In genomic region chr20:21397341-21398108, GRCh38 we compare ENCODE assay signal across 1 cellular context.
TF ChIP-seq lines count a peak whose summit lies in the region.

TSS of gene NKX2-4 (minus strand) at chr20:21397526. CDS start at chr20:21397399, 127 bp downstream.

TF ChIP-seq in HEK293, 187 proteins besides CTCF, POLR2A, EP300 and RAD21 (continued from another document and continues in another):
- 0 out of 2 replicates have a peak, but pooled peaks have one; percentile 37 for TF ChIP-seq ZBTB10 (tag by site-specific recombination; IDR thresholded peaks at IDR 0.05)
- TF ChIP-seq ZNF48 (tag by site-specific recombination; IDR thresholded peaks at IDR 0.05), result no peak
- TF ChIP-seq ZNF354C (tag by site-specific recombination; IDR thresholded peaks at IDR 0.05; ENCODE audit: borderline replicate concordance, low read depth), result no peak
- TF ChIP-seq ZNF777 (tag by site-specific recombination; IDR thresholded peaks at IDR 0.05; ENCODE audit: borderline replicate concordance), result no peak
- no peak for TF ChIP-seq ZNF501 (tag by site-specific recombination; IDR thresholded peaks at IDR 0.05)
- TF ChIP-seq ZFHX2 (tag by site-specific recombination; conservative IDR thresholded peaks at IDR 0.05), result no peak
- TF ChIP-seq PATZ1 (tag by site-specific recombination; IDR thresholded peaks at IDR 0.05), result peak; percentile 57
- no peak for TF ChIP-seq ZNF555 (tag by site-specific recombination; conservative IDR thresholded peaks at IDR 0.05)
- TF ChIP-seq ZNF324 (tag by site-specific recombination; IDR thresholded peaks at IDR 0.05), result no peak
- peak; percentile 15; the same call in 1 of the 2 replicates for TF ChIP-seq ZNF561 (tag by site-specific recombination; IDR thresholded peaks at IDR 0.05; ENCODE audit: borderline replicate concordance)
- TF ChIP-seq ZFP3 (tag by site-specific recombination; IDR thresholded peaks at IDR 0.05; ENCODE audit: low read depth), result no peak
- no peak for TF ChIP-seq ZNF184 (tag by site-specific recombination; IDR thresholded peaks at IDR 0.05)
- TF ChIP-seq ZNF138 (tag by site-specific recombination; IDR thresholded peaks at IDR 0.05; ENCODE audit: borderline replicate concordance), result no peak
- no peak for TF ChIP-seq ZIC2 (tag by site-specific recombination; IDR thresholded peaks at IDR 0.05)
- TF ChIP-seq ZBTB21 (tag by site-specific recombination; IDR thresholded peaks at IDR 0.05), result no peak
- TF ChIP-seq ZNF558 (tag by site-specific recombination; IDR thresholded peaks at IDR 0.05), result no peak
- TF ChIP-seq ZNF302 (tag by site-specific recombination; IDR thresholded peaks at IDR 0.05; ENCODE audit: low read depth), result no peak
- TF ChIP-seq ZNF768 (tag by site-specific recombination; IDR thresholded peaks at IDR 0.05), result no peak
- TF ChIP-seq OSR2 (tag by site-specific recombination; IDR thresholded peaks at IDR 0.05), result no peak
- TF ChIP-seq PRDM10 (tag by site-specific recombination; IDR thresholded peaks at IDR 0.05), result peak; percentile 7; the same call in 1 of the 2 replicates
- TF ChIP-seq EGR2 (tag by site-specific recombination; IDR thresholded peaks at IDR 0.05; ENCODE audit: low read depth), result no peak
- TF ChIP-seq AEBP2 (tag by site-specific recombination; IDR thresholded peaks at IDR 0.05; ENCODE audit: borderline replicate concordance), result no peak
- no peak for TF ChIP-seq MEIS1 (CRISPR knock-in tag; IDR thresholded peaks at IDR 0.05; ENCODE audit: borderline replicate concordance)
- no peak for TF ChIP-seq ZNF211 (tag by site-specific recombination; IDR thresholded peaks at IDR 0.05; ENCODE audit: low read depth)
- no peak for TF ChIP-seq ZNF37A (tag by site-specific recombination; IDR thresholded peaks at IDR 0.05)
- TF ChIP-seq ZNF311 (tag by site-specific recombination; IDR thresholded peaks at IDR 0.05; ENCODE audit: borderline replicate concordance), result no peak
- TF ChIP-seq ZNF16 (tag by site-specific recombination; IDR thresholded peaks at IDR 0.05; ENCODE audit: low read depth), result no peak
- no peak for TF ChIP-seq ZNF404 (tag by site-specific recombination; IDR thresholded peaks at IDR 0.05)
- TF ChIP-seq PRDM1 (tag by site-specific recombination; IDR thresholded peaks at IDR 0.05), result peak; percentile 28; the same call in 1 of the 2 replicates
- no peak; the same call in 1 of the 2 replicates for TF ChIP-seq ZNF391 (tag by site-specific recombination; IDR thresholded peaks at IDR 0.05; ENCODE audit: borderline replicate concordance, low read depth)
- TF ChIP-seq ZNF423 (tag by site-specific recombination; IDR thresholded peaks at IDR 0.05), result no peak
- no peak for TF ChIP-seq ZBTB6 (tag by site-specific recombination; IDR thresholded peaks at IDR 0.05)
- TF ChIP-seq ZNF133 (tag by site-specific recombination; IDR thresholded peaks at IDR 0.05), result no peak
- no peak for TF ChIP-seq ZNF837 (tag by site-specific recombination; IDR thresholded peaks at IDR 0.05)
- TF ChIP-seq KLF10 (tag by site-specific recombination; IDR thresholded peaks at IDR 0.05), result peak; percentile 27; the same call in 1 of the 2 replicates
- no peak for TF ChIP-seq IKZF3 (tag by site-specific recombination; IDR thresholded peaks at IDR 0.05)
- no peak for TF ChIP-seq ZNF704 (tag by site-specific recombination; IDR thresholded peaks at IDR 0.05)
- TF ChIP-seq ZBTB17 (tag by site-specific recombination; IDR thresholded peaks at IDR 0.05), result peak; percentile 49; the same call in 1 of the 2 replicates
- TF ChIP-seq ZNF488 (tag by site-specific recombination; IDR thresholded peaks at IDR 0.05), result no peak
- no peak for TF ChIP-seq ZSCAN5A (tag by site-specific recombination; IDR thresholded peaks at IDR 0.05)
- TF ChIP-seq GLI4 (tag by site-specific recombination; IDR thresholded peaks at IDR 0.05), result no peak
- TF ChIP-seq ZXDB (tag by site-specific recombination; IDR thresholded peaks at IDR 0.05), result 0 out of 2 replicates have a peak, but pooled peaks have one; percentile 31
- TF ChIP-seq ZNF830 (tag by site-specific recombination; IDR thresholded peaks at IDR 0.05; ENCODE audit: low read depth), result no peak
- no peak for TF ChIP-seq PBX3 (CRISPR knock-in tag; IDR thresholded peaks at IDR 0.05)
- TF ChIP-seq ZNF248 (tag by site-specific recombination; IDR thresholded peaks at IDR 0.05), result no peak
- TF ChIP-seq KLF1 (tag by site-specific recombination; IDR thresholded peaks at IDR 0.05), result no peak
